In the genomic region with DNA sequence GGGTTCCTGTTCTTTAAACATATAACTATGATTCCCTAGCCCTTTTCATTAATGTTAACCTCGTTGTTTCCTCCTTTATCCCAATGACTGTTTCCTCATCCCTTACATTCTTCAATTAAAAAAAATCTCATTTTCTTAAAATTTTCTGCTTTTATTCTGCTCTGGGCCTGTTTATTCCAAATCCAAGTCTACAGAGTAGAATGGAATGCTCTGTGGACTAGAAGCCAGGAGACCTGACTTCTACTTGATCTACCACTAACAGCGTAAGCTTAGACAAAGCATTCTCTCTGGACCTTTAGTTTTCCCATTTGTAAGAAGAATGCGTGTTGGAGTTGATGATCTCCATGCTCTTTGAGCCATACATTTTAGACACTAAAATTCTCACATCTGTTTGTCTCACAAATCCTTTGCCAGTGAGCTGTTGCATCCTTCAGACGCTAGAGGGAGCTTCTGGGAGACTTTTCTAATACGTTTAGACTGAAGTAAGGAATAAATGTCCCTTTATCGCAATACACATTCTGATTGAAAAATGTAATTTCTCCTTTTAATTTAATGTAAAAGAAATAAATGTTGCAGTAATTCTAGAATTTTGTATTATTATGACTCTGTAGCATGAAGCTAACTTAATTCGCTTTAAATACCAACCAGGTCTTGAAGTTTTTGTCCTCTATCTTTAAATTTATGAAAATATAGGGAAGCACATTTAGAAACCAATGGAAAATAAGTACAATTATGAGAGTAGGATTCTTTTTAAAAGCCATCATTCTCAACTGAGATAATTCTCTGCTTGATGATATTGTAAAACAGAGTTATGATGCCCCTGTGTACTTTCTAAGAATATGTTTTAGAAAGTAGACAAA, we compare ENCODE assay signal across 8 cellular contexts. TPM values are rescaled to one million over a fixed set of nuclear protein-coding genes. Genes with fewer than 3 reads are reported as not detected.
DNase-seq lines count a peak whose midpoint lies in the region; ATAC-seq and TF ChIP-seq lines count a peak whose summit lies in the region.

No MANE protein-coding gene starts in this region.

- intact Hi-C loops in activated CD4-positive, alpha-beta T cell treated with anti-CD3 and anti-CD28 coated beads, Interleukin-2, amount 10 ng/mL, durations not matched to agents 24 days and 14 days (cut with micrococcal nuclease), result loop anchor here (1.0 kb wide), 1 partner anchor 167 kb away; no protein-coding TSS in a partner anchor
- intact Hi-C loops in breast epithelium (cut with DNase I; ENCODE audit: low total_unique reads) (no loop called here), thyroid gland (cut with DNase I) (no loop called here)

- TF ChIP-seq CTCF in breast epithelium (IDR thresholded peaks at IDR 0.05) (peak; percentile 29 to 69 (median 46)), thyroid gland (IDR thresholded peaks at IDR 0.05) (peak; percentile 49 to 83 (median 76))

- H3K36me3 Mint-ChIP-seq in activated CD4-positive, alpha-beta T cell treated with anti-CD3 and anti-CD28 coated beads, Interleukin-2, amount 10 ng/mL, durations not matched to agents 24 days and 14 days (ENCODE audit: low read depth), result no peaks in the 10 kb centered on the region

- H3K4me1 ChIP-seq in breast epithelium, result no peaks in the 10 kb centered on the region
- no peaks in the 10 kb centered on the region for H3K4me1 ChIP-seq in thyroid gland

- no peak overlapping the region for H3K27ac Mint-ChIP-seq in activated CD4-positive, alpha-beta T cell treated with anti-CD3 and anti-CD28 coated beads, Interleukin-2, amount 10 ng/mL, durations not matched to agents 24 days and 14 days

- DNase-seq in activated CD4-positive, alpha-beta T cell treated with anti-CD3 and anti-CD28 coated beads, Interleukin-2, amount 10 ng/mL, durations not matched to agents 24 days and 14 days, result peak; percentile 76
- no peak for DNase-seq in activated CD4-positive, alpha-beta T cell treated with anti-CD3 and anti-CD28 coated beads, Interleukin-2, amount 50 U/mL, for 1 hour
- peak; percentile 80 for DNase-seq in HT-29 (ENCODE audit: low spot score)
- peak; percentile 65 for DNase-seq in NOMO-1 treated with DMSO at 0.1 percent for 48 hours (lab: John Stamatoyannopoulos, UW; ENCODE audit: unreplicated experiment)
- no peak for DNase-seq in breast epithelium (ENCODE audit: low spot score in 2 of 2)
- DNase-seq in left lobe of liver (ENCODE audit: low spot score), result no peak
- peak; percentile 29 to 44 for DNase-seq in thyroid gland

- H3K9me3 Mint-ChIP-seq in activated CD4-positive, alpha-beta T cell treated with anti-CD3 and anti-CD28 coated beads, Interleukin-2, amount 10 ng/mL, durations not matched to agents 24 days and 14 days, result no peaks in the 10 kb centered on the region

- WGBS in thyroid gland, 2 donors, result 32% methylated on average over 7 of the region's 7 CpGs

- peaks cover 4% of the 10 kb centered on the region for H3K4me1 Mint-ChIP-seq in activated CD4-positive, alpha-beta T cell treated with anti-CD3 and anti-CD28 coated beads, Interleukin-2, amount 10 ng/mL, durations not matched to agents 24 days and 14 days

- H3K27ac ChIP-seq in breast epithelium (no peak overlapping the region), thyroid gland (no peak overlapping the region)

- no peaks in the 10 kb centered on the region for H3K36me3 ChIP-seq in breast epithelium
- H3K36me3 ChIP-seq in thyroid gland, result no peaks in the 10 kb centered on the region

- no peaks in the 10 kb centered on the region for H3K27me3 Mint-ChIP-seq in activated CD4-positive, alpha-beta T cell treated with anti-CD3 and anti-CD28 coated beads, Interleukin-2, amount 10 ng/mL, durations not matched to agents 24 days and 14 days

- H3K9me3 ChIP-seq in breast epithelium (no peaks in the 10 kb centered on the region), thyroid gland (no peaks in the 10 kb centered on the region)

- no peak overlapping the region for H3K4me3 Mint-ChIP-seq in activated CD4-positive, alpha-beta T cell treated with anti-CD3 and anti-CD28 coated beads, Interleukin-2, amount 10 ng/mL, durations not matched to agents 24 days and 14 days

- H3K27me3 ChIP-seq in breast epithelium (peaks cover 0 to 4% of the 10 kb centered on the region in 2 donors), thyroid gland (no peaks in the 10 kb centered on the region)

- TF ChIP-seq POLR2A in breast epithelium (IDR thresholded peaks at IDR 0.05), result no peak
- TF ChIP-seq POLR2A in thyroid gland (IDR thresholded peaks at IDR 0.05), result no peak

- H3K4me3 ChIP-seq in breast epithelium (no peak overlapping the region), thyroid gland (replicated peaks in 1 of 3) (no peak overlapping the region)

- ATAC-seq in GM21528 (IDR thresholded peaks at IDR 0.05; ENCODE audit: low FRiP score, unreplicated experiment) (peak; percentile 83), left lobe of liver (peak; percentile 93)

RNA-seq across cellular contexts. Expression of a gene that starts 21.7 kb away (rescaled TPM):
- not detected in 2 replicates for total RNA-seq in activated CD4-positive, alpha-beta T cell treated with anti-CD3 and anti-CD28 coated beads, Interleukin-2, amount 10 ng/mL, durations not matched to agents 24 days and 14 days
- total RNA-seq in HT-29 (2014; rRNA removed; shearing (Covaris generic)), result not detected in 2 replicates
- total RNA-seq in breast epithelium (under 1 TPM in 1 of 3 donors, not detected in 2; under 0.01 TPM), left lobe of liver (7.3 TPM), thyroid gland (not detected)

Comparison
In these comparisons a context has a peak if more than half of its experiments do, and no peak if none do; other contexts are left out.
1. DNase-seq: peak in activated CD4-positive, alpha-beta T cell treated with anti-CD3 and anti-CD28 coated beads, Interleukin-2, amount 10 ng/mL, durations not matched to agents 24 days and 14 days (single experiment), HT-29 (single experiment), NOMO-1 treated with DMSO at 0.1 percent for 48 hours (single experiment) and thyroid gland (2 of 2); none in activated CD4-positive, alpha-beta T cell treated with anti-CD3 and anti-CD28 coated beads, Interleukin-2, amount 50 U/mL, for 1 hour (single experiment), breast epithelium (0 of 2) and left lobe of liver (single experiment).